1 cellular context compared by ENCODE assay signal in the genomic region with DNA sequence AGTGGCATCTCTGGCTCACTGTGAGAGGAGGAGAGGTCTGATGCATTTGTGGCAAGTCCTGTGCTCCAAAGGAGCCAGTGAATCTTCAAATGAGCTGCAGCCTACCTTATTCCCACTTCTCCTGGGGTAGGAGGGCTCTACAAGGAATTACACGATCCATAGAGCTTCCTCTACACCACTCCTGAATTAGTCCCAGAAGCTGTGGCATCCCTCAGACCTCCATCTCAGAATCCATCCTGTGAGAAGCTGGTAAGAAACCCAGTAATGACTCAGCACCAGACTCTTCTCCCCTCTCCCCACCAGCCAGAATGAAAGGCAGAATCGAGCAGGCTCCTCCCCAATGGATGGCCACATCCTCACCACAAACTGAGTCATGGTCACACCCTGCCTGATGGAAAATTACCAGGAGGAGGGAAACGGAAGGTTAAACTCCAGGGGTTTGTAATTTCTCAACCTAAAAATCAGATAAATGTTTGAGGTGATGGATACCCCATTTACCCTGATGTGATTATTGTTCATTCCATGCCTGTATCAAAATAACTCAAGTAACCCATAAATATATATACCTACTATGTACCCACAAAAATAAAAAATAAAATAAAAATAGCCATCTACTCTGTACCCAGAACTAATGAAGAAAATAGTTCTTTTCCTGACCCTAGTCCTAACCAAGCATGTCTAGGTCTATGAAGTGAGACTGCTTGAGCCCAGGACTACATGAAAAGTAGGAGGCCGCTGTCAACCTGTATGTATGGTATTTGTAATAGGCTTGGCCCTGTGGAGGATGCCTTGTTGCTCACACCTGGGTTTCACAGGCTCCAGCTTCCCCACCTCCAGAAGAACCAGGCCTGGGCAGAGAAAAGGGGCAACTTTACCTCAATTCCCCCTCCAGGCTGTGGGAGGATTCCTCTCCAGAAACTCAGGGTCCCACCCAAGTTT.
TF ChIP-seq lines count a peak whose summit lies in the region.

No MANE protein-coding gene starts in this region.

TF ChIP-seq in K562, 482 proteins besides CTCF, POLR2A, EP300 and RAD21 (continued from another document and continues in another):
- peak; percentile 88 for TF ChIP-seq RNF2 (IDR thresholded peaks at IDR 0.05)
- TF ChIP-seq PHB2 (IDR thresholded peaks at IDR 0.05; ENCODE audit: low read depth), result no peak
- TF ChIP-seq, protein P1, sequence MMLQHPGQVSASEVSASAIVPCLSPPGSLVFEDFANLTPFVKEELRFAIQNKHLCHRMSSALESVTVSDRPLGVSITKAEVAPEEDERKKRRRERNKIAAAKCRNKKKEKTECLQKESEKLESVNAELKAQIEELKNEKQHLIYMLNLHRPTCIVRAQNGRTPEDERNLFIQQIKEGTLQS (IDR thresholded peaks at IDR 0.05), result peak; percentile 91
- TF ChIP-seq, protein P1 (CRISPR knock-in tag; conservative IDR thresholded peaks at IDR 0.05), result no peak
- TF ChIP-seq C11orf30 (IDR thresholded peaks at IDR 0.05; ENCODE audit: low read depth), result peak; percentile 96
- no peak for TF ChIP-seq GABPB1 (CRISPR knock-in tag; IDR thresholded peaks at IDR 0.05)
- no peak for TF ChIP-seq CSDE1 (IDR thresholded peaks at IDR 0.05)
- no peak for TF ChIP-seq FUS (optimal IDR thresholded peaks at IDR 0.05; ENCODE audit: low read depth, low read length)
- no peak for TF ChIP-seq RBFOX2 (IDR thresholded peaks at IDR 0.05; ENCODE audit: low read depth, low read length)
- TF ChIP-seq SMAD4 (CRISPR knock-in tag; conservative IDR thresholded peaks at IDR 0.05), result no peak
- no peak for TF ChIP-seq SMAD2 (IDR thresholded peaks at IDR 0.05; ENCODE audit: low read depth, low read length)
- no peak for TF ChIP-seq NR3C1 (CRISPR knock-in tag; IDR thresholded peaks at IDR 0.05)
- TF ChIP-seq THRAP3 (IDR thresholded peaks at IDR 0.05; ENCODE audit: borderline replicate concordance), result no peak
- TF ChIP-seq, protein P2, sequence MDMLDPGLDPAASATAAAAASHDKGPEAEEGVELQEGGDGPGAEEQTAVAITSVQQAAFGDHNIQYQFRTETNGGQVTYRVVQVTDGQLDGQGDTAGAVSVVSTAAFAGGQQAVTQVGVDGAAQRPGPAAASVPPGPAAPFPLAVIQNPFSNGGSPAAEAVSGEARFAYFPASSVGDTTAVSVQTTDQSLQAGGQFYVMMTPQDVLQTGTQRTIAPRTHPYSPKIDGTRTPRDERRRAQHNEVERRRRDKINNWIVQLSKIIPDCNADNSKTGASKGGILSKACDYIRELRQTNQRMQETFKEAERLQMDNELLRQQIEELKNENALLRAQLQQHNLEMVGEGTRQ (CRISPR knock-in tag; IDR thresholded peaks at IDR 0.05), result no peak
- TF ChIP-seq RAD51 (IDR thresholded peaks at IDR 0.05; ENCODE audit: borderline replicate concordance, low read depth), result no peak
- no peak for TF ChIP-seq ZNF146 (CRISPR knock-in tag; IDR thresholded peaks at IDR 0.05; ENCODE audit: unreplicated experiment)
- no peak for TF ChIP-seq RHOXF2B (CRISPR knock-in tag; conservative IDR thresholded peaks at IDR 0.05)
- TF ChIP-seq GTF2A2 (tag; IDR thresholded peaks at IDR 0.05), result no peak
- TF ChIP-seq HIVEP1 (CRISPR knock-in tag; IDR thresholded peaks at IDR 0.05), result no peak
- TF ChIP-seq RBM15 (IDR thresholded peaks at IDR 0.05; ENCODE audit: insufficient read depth, low read length), result no peak
- TF ChIP-seq, protein P3, sequence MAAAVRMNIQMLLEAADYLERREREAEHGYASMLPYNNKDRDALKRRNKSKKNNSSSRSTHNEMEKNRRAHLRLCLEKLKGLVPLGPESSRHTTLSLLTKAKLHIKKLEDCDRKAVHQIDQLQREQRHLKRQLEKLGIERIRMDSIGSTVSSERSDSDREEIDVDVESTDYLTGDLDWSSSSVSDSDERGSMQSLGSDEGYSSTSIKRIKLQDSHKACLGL (CRISPR knock-in tag; IDR thresholded peaks at IDR 0.05; ENCODE audit: borderline replicate concordance, poor library complexity, severe bottlenecking), result no peak
- no peak for TF ChIP-seq SRSF7 (optimal IDR thresholded peaks at IDR 0.05; ENCODE audit: low read depth, low read length)
- no peak for TF ChIP-seq DDX20 (tag; IDR thresholded peaks at IDR 0.05; ENCODE audit: low read depth)
- no peak for TF ChIP-seq ELF4 (CRISPR knock-in tag; IDR thresholded peaks at IDR 0.05)
- TF ChIP-seq SREBF2 (CRISPR knock-in tag; IDR thresholded peaks at IDR 0.05), result no peak
- peak; percentile 21 for TF ChIP-seq MEIS2 (IDR thresholded peaks at IDR 0.05; ENCODE audit: partially characterized antibody)
- no peak for TF ChIP-seq CBFB (CRISPR knock-in tag; IDR thresholded peaks at IDR 0.05)
- TF ChIP-seq ZNF217 (CRISPR knock-in tag; IDR thresholded peaks at IDR 0.05), result no peak
- peak; percentile 94 for TF ChIP-seq MAFK (IDR thresholded peaks at IDR 0.05; ENCODE audit: low read length)
- no peak for TF ChIP-seq MTF1 (CRISPR knock-in tag; IDR thresholded peaks at IDR 0.05; ENCODE audit: borderline replicate concordance)
- no peak for TF ChIP-seq TOE1 (IDR thresholded peaks at IDR 0.05; ENCODE audit: borderline replicate concordance)
- no peak for TF ChIP-seq TOE1 (CRISPR knock-in tag; IDR thresholded peaks at IDR 0.05; ENCODE audit: borderline replicate concordance, low read depth)
- TF ChIP-seq SNIP1 (IDR thresholded peaks at IDR 0.05; ENCODE audit: low read depth), result no peak
- TF ChIP-seq, protein P4, sequence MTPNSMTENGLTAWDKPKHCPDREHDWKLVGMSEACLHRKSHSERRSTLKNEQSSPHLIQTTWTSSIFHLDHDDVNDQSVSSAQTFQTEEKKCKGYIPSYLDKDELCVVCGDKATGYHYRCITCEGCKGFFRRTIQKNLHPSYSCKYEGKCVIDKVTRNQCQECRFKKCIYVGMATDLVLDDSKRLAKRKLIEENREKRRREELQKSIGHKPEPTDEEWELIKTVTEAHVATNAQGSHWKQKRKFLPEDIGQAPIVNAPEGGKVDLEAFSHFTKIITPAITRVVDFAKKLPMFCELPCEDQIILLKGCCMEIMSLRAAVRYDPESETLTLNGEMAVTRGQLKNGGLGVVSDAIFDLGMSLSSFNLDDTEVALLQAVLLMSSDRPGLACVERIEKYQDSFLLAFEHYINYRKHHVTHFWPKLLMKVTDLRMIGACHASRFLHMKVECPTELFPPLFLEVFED (CRISPR knock-in tag; conservative IDR thresholded peaks at IDR 0.05), result no peak
- peak; percentile 18; the same call in 1 of the 2 replicates for TF ChIP-seq NFIC (IDR thresholded peaks at IDR 0.05)
- TF ChIP-seq, protein P5, sequence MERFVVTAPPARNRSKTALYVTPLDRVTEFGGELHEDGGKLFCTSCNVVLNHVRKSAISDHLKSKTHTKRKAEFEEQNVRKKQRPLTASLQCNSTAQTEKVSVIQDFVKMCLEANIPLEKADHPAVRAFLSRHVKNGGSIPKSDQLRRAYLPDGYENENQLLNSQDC (CRISPR knock-in tag; IDR thresholded peaks at IDR 0.05), result no peak
- peak; percentile 81 for TF ChIP-seq ARID1B (IDR thresholded peaks at IDR 0.05)
- peak; percentile 36; the same call in 1 of the 2 replicates for TF ChIP-seq PHF8 (IDR thresholded peaks at IDR 0.05; ENCODE audit: borderline replicate concordance, low read length)
- TF ChIP-seq BRCA1 (IDR thresholded peaks at IDR 0.05), result no peak
- no peak for TF ChIP-seq BRCA1 (CRISPR knock-in tag; IDR thresholded peaks at IDR 0.05)
- TF ChIP-seq, protein P6, sequence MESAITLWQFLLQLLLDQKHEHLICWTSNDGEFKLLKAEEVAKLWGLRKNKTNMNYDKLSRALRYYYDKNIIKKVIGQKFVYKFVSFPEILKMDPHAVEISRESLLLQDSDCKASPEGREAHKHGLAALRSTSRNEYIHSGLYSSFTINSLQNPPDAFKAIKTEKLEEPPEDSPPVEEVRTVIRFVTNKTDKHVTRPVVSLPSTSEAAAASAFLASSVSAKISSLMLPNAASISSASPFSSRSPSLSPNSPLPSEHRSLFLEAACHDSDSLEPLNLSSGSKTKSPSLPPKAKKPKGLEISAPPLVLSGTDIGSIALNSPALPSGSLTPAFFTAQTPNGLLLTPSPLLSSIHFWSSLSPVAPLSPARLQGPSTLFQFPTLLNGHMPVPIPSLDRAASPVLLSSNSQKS (CRISPR knock-in tag; IDR thresholded peaks at IDR 0.05), result no peak
- TF ChIP-seq, protein P7, sequence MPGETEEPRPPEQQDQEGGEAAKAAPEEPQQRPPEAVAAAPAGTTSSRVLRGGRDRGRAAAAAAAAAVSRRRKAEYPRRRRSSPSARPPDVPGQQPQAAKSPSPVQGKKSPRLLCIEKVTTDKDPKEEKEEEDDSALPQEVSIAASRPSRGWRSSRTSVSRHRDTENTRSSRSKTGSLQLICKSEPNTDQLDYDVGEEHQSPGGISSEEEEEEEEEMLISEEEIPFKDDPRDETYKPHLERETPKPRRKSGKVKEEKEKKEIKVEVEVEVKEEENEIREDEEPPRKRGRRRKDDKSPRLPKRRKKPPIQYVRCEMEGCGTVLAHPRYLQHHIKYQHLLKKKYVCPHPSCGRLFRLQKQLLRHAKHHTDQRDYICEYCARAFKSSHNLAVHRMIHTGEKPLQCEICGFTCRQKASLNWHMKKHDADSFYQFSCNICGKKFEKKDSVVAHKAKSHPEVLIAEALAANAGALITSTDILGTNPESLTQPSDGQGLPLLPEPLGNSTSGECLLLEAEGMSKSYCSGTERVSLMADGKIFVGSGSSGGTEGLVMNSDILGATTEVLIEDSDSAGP (CRISPR knock-in tag; IDR thresholded peaks at IDR 0.05), result no peak
- TF ChIP-seq GATA2 (CRISPR knock-in tag; IDR thresholded peaks at IDR 0.05), result no peak
- no peak for TF ChIP-seq KLF13 (tag; IDR thresholded peaks at IDR 0.05; ENCODE audit: borderline replicate concordance, low read depth)
- peak; percentile 96 for TF ChIP-seq FOSL1 (tag; conservative IDR thresholded peaks at IDR 0.05)
- TF ChIP-seq SMC3 (conservative IDR thresholded peaks at IDR 0.05; ENCODE audit: insufficient read depth, low read depth, low read length), result no peak
- TF ChIP-seq, protein P8, sequence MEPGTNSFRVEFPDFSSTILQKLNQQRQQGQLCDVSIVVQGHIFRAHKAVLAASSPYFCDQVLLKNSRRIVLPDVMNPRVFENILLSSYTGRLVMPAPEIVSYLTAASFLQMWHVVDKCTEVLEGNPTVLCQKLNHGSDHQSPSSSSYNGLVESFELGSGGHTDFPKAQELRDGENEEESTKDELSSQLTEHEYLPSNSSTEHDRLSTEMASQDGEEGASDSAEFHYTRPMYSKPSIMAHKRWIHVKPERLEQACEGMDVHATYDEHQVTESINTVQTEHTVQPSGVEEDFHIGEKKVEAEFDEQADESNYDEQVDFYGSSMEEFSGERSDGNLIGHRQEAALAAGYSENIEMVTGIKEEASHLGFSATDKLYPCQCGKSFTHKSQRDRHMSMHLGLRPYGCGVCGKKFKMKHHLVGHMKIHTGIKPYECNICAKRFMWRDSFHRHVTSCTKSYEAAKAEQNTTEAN (CRISPR knock-in tag; IDR thresholded peaks at IDR 0.05), result no peak
- TF ChIP-seq ZNF133 (CRISPR knock-in tag; IDR thresholded peaks at IDR 0.05), result no peak
- no peak for TF ChIP-seq ZNF274 (IDR thresholded peaks at IDR 0.05; ENCODE audit: borderline replicate concordance, low read depth, low read length)
- TF ChIP-seq ZNF764 (CRISPR knock-in tag; IDR thresholded peaks at IDR 0.05; ENCODE audit: low read depth), result no peak
- TF ChIP-seq BHLHE40 (IDR thresholded peaks at IDR 0.05; ENCODE audit: low read length), result peak; percentile 59; the same call in 1 of the 2 replicates
- TF ChIP-seq ZNF224 (CRISPR knock-in tag; IDR thresholded peaks at IDR 0.05), result no peak
- TF ChIP-seq NEUROD1 (IDR thresholded peaks at IDR 0.05; ENCODE audit: borderline replicate concordance, low read depth, low read length, partially characterized antibody), result peak; percentile 81
- no peak for TF ChIP-seq SPI1 (IDR thresholded peaks at IDR 0.05; ENCODE audit: borderline replicate concordance, low read depth, low read length)
- TF ChIP-seq TRIM24 (IDR thresholded peaks at IDR 0.05), result peak in 1 of 2 experiments; percentile 52; a peak in 2 of 4 replicates
- TF ChIP-seq SNRNP70 (optimal IDR thresholded peaks at IDR 0.05; ENCODE audit: low read depth, low read length), result no peak
- peak; percentile 69 for TF ChIP-seq EP400 (IDR thresholded peaks at IDR 0.05)
- TF ChIP-seq NFE2L1 (tag; IDR thresholded peaks at IDR 0.05; ENCODE audit: borderline replicate concordance, low read depth), result peak; percentile 81
- peak; percentile 53; the same call in 1 of the 2 replicates for TF ChIP-seq GTF2E2 (tag; IDR thresholded peaks at IDR 0.05)
- TF ChIP-seq, protein P9, sequence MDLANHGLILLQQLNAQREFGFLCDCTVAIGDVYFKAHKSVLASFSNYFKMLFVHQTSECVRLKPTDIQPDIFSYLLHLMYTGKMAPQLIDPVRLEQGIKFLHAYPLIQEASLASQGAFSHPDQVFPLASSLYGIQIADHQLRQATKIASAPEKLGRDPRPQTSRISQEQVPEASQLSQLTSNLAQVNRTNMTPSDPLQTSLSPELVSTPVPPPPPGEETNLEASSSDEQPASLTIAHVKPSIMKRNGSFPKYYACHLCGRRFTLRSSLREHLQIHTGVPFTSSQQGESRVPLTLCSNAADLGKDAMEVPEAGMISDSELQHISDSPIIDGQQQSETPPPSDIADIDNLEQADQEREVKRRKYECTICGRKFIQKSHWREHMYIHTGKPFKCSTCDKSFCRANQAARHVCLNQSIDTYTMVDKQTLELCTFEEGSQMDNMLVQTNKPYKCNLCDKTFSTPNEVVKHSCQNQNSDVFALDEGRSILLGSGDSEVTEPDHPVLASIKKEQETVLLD (IDR thresholded peaks at IDR 0.05), result 0 out of 2 replicates have a peak, but pooled peaks have one; percentile 19
- TF ChIP-seq, protein P10, sequence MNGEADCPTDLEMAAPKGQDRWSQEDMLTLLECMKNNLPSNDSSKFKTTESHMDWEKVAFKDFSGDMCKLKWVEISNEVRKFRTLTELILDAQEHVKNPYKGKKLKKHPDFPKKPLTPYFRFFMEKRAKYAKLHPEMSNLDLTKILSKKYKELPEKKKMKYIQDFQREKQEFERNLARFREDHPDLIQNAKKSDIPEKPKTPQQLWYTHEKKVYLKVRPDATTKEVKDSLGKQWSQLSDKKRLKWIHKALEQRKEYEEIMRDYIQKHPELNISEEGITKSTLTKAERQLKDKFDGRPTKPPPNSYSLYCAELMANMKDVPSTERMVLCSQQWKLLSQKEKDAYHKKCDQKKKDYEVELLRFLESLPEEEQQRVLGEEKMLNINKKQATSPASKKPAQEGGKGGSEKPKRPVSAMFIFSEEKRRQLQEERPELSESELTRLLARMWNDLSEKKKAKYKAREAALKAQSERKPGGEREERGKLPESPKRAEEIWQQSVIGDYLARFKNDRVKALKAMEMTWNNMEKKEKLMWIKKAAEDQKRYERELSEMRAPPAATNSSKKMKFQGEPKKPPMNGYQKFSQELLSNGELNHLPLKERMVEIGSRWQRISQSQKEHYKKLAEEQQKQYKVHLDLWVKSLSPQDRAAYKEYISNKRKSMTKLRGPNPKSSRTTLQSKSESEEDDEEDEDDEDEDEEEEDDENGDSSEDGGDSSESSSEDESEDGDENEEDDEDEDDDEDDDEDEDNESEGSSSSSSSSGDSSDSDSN (IDR thresholded peaks at IDR 0.05; ENCODE audit: borderline replicate concordance in 1 of 2, low read depth in 2 of 2, low read length in 2 of 2), result no peak
- peak; percentile 31; the same call in 1 of the 2 replicates for TF ChIP-seq MTA1 (IDR thresholded peaks at IDR 0.05; ENCODE audit: borderline replicate concordance)
- no peak for TF ChIP-seq SIN3A (IDR thresholded peaks at IDR 0.05; ENCODE audit: borderline replicate concordance in 2 of 2, control insufficient read depth in 1 of 2, low read depth in 2 of 2, low read length in 2 of 2)
- no peak for TF ChIP-seq TSC22D4 (tag; IDR thresholded peaks at IDR 0.05)
- TF ChIP-seq ZNF316 (IDR thresholded peaks at IDR 0.05), result peak; percentile 98
- no peak for TF ChIP-seq POU5F1 (IDR thresholded peaks at IDR 0.05; ENCODE audit: borderline replicate concordance, low read depth, low read length, partially characterized antibody)
